ENCODE assay signal across 8 cellular contexts in the genomic region with DNA sequence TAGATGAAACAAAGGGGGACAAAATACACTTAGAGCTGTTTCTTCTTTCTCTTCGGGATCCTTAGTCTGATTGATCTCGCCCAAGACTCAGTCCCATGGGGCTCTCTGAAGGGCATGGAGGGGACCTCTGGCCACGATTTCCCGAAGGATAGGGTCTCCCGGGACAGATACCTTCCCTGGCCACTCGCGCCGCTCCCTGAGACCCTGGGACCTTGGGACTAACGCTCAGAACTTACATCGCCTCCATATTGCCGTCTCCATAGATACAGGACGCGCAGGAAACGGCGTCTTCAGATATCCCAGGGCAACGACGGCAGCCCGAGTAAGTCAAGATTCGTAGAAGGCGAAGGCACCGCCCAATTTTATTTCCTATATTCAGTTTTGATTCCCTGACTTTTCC. TPM values are rescaled to one million over a fixed set of nuclear protein-coding genes. Genes with fewer than 3 reads are reported as not detected.
DNase-seq lines count a peak whose midpoint lies in the region; ATAC-seq lines count a peak whose summit lies in the region.

A gene with protein sequence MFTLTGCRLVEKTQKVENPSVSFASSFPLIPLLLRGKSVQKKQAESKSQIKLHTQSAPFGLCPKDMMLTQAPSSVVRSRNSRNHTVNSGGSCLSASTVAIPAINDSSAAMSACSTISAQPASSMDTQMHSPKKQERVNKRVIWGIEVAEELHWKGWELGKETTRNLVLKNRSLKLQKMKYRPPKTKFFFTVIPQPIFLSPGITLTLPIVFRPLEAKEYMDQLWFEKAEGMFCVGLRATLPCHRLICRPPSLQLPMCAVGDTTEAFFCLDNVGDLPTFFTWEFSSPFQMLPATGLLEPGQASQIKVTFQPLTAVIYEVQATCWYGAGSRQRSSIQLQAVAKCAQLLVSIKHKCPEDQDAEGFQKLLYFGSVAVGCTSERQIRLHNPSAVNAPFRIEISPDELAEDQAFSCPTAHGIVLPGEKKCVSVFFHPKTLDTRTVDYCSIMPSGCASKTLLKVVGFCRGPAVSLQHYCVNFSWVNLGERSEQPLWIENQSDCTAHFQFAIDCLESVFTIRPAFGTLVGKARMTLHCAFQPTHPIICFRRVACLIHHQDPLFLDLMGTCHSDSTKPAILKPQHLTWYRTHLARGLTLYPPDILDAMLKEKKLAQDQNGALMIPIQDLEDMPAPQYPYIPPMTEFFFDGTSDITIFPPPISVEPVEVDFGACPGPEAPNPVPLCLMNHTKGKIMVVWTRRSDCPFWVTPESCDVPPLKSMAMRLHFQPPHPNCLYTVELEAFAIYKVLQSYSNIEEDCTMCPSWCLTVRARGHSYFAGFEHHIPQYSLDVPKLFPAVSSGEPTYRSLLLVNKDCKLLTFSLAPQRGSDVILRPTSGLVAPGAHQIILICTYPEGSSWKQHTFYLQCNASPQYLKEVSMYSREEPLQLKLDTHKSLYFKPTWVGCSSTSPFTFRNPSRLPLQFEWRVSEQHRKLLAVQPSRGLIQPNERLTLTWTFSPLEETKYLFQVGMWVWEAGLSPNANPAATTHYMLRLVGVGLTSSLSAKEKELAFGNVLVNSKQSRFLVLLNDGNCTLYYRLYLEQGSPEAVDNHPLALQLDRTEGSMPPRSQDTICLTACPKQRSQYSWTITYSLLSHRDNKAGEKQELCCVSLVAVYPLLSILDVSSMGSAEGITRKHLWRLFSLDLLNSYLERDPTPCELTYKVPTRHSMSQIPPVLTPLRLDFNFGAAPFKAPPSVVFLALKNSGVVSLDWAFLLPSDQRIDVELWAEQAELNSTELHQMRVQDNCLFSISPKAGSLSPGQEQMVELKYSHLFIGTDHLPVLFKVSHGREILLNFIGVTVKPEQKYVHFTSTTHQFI (N-terminal part only) (minus strand): TSS at position 265 of the 400 bp plus-strand sequence. CDS start 2,468 bp downstream, outside the sequence.

- H3K36me3 Mint-ChIP-seq in IgD-negative memory B cell = peaks cover 2% of the 10 kb centered on the region

- H3K4me3 Mint-ChIP-seq in IgD-negative memory B cell = peak within 1 kb of the TSS; percentile 60 to 74 (median 66)

- peaks cover 31% of the 10 kb centered on the region for H3K27me3 Mint-ChIP-seq in IgD-negative memory B cell

- H3K4me1 Mint-ChIP-seq in IgD-negative memory B cell = peaks cover 4 to 8% (median 6%) of the 10 kb centered on the region in 3 donors

- no peak for ATAC-seq in GM21515 (IDR thresholded peaks at IDR 0.05; ENCODE audit: unreplicated experiment)

- DNase-seq in CD1c-positive myeloid dendritic cell (ENCODE audit: extremely low spot score) (peak; percentile 29), hepatic stellate cell (ENCODE audit: low spot score) (peak; percentile 63), skeletal muscle cell (ENCODE audit: low read depth) (peak; percentile 15), SKM-1 (lab: John Stamatoyannopoulos, UW; ENCODE audit: unreplicated experiment) (no peak), activated gamma-delta T cell treated with Interleukin-2 at 50 U/mL for 16 hours (no peak)
- DNase-seq in activated naive CD4-positive, alpha-beta T cell treated with Interleukin-2 at 50 U/mL for 16 hours = peak; percentile 23

- H3K27ac Mint-ChIP-seq in IgD-negative memory B cell = peak within 1 kb of the TSS in 1 of 3 donors; percentile 55

- peaks cover 0 to 3% (median 0%) of the 10 kb centered on the region in 3 donors for H3K9me3 Mint-ChIP-seq in IgD-negative memory B cell

- peak within 1 kb of the TSS; percentile 58 for H3K4me3 ChIP-seq in skeletal muscle cell (ENCODE audit: low read depth, low read length)

RNA-seq across cellular contexts. Expression of the gene that starts here (rescaled TPM):
- polyA plus RNA-seq in IgD-negative memory B cell = not detected

Comparison
In these comparisons a context has a peak if more than half of its experiments do, and no peak if none do; other contexts are left out.
1. DNase-seq: peak in CD1c-positive myeloid dendritic cell (single experiment), activated naive CD4-positive, alpha-beta T cell treated with Interleukin-2 at 50 U/mL for 16 hours (single experiment), hepatic stellate cell (single experiment) and skeletal muscle cell (single experiment); none in SKM-1 (single experiment) and activated gamma-delta T cell treated with Interleukin-2 at 50 U/mL for 16 hours (single experiment).